ENCODE assay signal across 27 cellular contexts in the genomic region with DNA sequence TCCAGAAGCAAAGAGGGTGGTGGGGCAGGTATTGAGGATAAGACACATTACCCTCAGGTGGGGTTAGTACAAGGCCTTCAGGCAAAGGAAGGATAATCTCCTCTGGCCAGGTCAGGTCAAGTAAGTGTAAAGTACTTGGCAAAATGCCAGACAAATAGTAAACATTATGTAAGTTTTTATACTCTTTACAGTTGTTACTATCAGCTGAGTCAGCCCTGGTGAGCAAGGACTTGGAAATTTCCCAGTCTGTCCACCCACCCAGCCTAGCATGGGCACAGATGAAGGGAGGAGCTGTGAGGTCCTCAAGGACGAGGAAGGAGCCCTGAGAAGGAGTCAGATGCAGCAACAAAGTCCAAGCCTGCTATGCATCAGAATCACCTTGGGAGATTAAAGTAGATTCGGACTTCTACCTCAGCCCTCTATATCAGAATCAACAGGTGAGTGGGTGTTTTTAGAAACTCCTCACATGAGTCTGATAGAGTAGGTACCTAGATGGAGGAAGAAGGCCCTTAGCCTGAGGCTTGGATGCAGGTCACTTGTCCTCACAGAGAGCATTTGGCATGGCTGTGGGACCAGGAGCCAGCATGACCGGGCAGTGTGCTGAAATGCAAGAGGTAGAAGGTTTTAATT. TPM values are rescaled to one million over a fixed set of nuclear protein-coding genes. Genes with fewer than 3 reads are reported as not detected.
DNase-seq lines count a peak whose midpoint lies in the region; ATAC-seq and TF ChIP-seq lines count a peak whose summit lies in the region.
"Had no signal": no experiment of that assay in that cellular context is flagged by ENCODE, and none has a peak within 500 bp of the region (broad histone marks: within the 10 kb centered on the region; RNA-seq: fewer than 3 reads in every experiment).

No MANE protein-coding gene starts in this region.

- H3K4me2 ChIP-seq in osteoblast (ENCODE audit: insufficient read depth, low read length) = no peak overlapping the region

- H3K4me1 Mint-ChIP-seq in T-helper 17 cell = peaks cover 2% of the 10 kb centered on the region
- no peaks in the 10 kb centered on the region for H3K4me1 Mint-ChIP-seq in stimulated activated naive CD8-positive, alpha-beta T cell treated with anti-CD3 and anti-CD28 coated beads, Interleukin-15, amount 100 ng/mL, for 72 hours
- H3K4me1 Mint-ChIP-seq: activated naive CD8-positive, alpha-beta T cell treated with anti-CD3 and anti-CD28 coated beads, Interleukin-2, amount 10 ng/mL, durations not matched to agents 7 days and 5 days; activated T-helper 17 cell treated with anti-CD3 and anti-CD28 coated beads, Interleukin-2, amount 50 U/mL, for 72 hours; brain; nephron had no signal

- no peak for TF ChIP-seq CTCF in fibroblast of mammary gland (conservative IDR thresholded peaks at IDR 0.05; ENCODE audit: control insufficient read depth, insufficient read depth, low read depth, low read length)
- TF ChIP-seq CTCF in osteoblast (IDR thresholded peaks at IDR 0.05; ENCODE audit: extremely low read depth, low read depth, low read length) = no peak

- no peaks in the 10 kb centered on the region for H3K9me3 Mint-ChIP-seq in stimulated activated naive CD8-positive, alpha-beta T cell treated with anti-CD3 and anti-CD28 coated beads, Interleukin-15, amount 100 ng/mL, for 72 hours
- H3K9me3 Mint-ChIP-seq: activated naive CD8-positive, alpha-beta T cell treated with anti-CD3 and anti-CD28 coated beads, Interleukin-2, amount 10 ng/mL, durations not matched to agents 7 days and 5 days; activated T-helper 17 cell treated with anti-CD3 and anti-CD28 coated beads, Interleukin-2, amount 50 U/mL, for 72 hours; brain; CD8-positive, alpha-beta T cell; dendritic cell treated with granulocyte-macrophage colony-stimulating factor and Interleukin-4, amounts not matched to agents 40 ng/mL and 50 ng/mL, for 4 days; nephron; stimulated activated naive CD8-positive, alpha-beta T cell treated with anti-CD3 and anti-CD28 coated beads, Interleukin-15, Interleukin-2, amounts not matched to agents 100 ng/mL and 50 ng/mL, for 24 hours; T-cell; type B pancreatic cell had no signal

- no peak for ATAC-seq in T-helper 17 cell
- ATAC-seq in stimulated activated naive CD8-positive, alpha-beta T cell treated with anti-CD3 and anti-CD28 coated beads, Interleukin-15, amount 100 ng/mL, for 72 hours = no peak
- ATAC-seq: activated T-helper 17 cell treated with anti-CD3 and anti-CD28 coated beads, Interleukin-2, amount 50 U/mL, for 72 hours; CD8-positive, alpha-beta T cell; gastrocnemius medialis; left cardiac atrium; T-cell had no signal

- peak overlapping the region; percentile 12 for H3K4me3 Mint-ChIP-seq in T-helper 17 cell
- H3K4me3 Mint-ChIP-seq in stimulated activated naive CD8-positive, alpha-beta T cell treated with anti-CD3 and anti-CD28 coated beads, Interleukin-15, amount 100 ng/mL, for 72 hours = no peak overlapping the region
- H3K4me3 Mint-ChIP-seq: activated naive CD8-positive, alpha-beta T cell treated with anti-CD3 and anti-CD28 coated beads, Interleukin-2, amount 10 ng/mL, durations not matched to agents 7 days and 5 days; activated T-helper 17 cell treated with anti-CD3 and anti-CD28 coated beads, Interleukin-2, amount 50 U/mL, for 72 hours; brain; CD8-positive, alpha-beta T cell; dendritic cell treated with granulocyte-macrophage colony-stimulating factor and Interleukin-4, amounts not matched to agents 40 ng/mL and 50 ng/mL, for 4 days; nephron; stimulated activated naive CD8-positive, alpha-beta T cell treated with anti-CD3 and anti-CD28 coated beads, Interleukin-15, Interleukin-2, amounts not matched to agents 100 ng/mL and 50 ng/mL, for 24 hours; T-cell; type B pancreatic cell had no signal

- no peak overlapping the region for H2AFZ ChIP-seq in osteoblast (ENCODE audit: low read length)

- no peaks in the 10 kb centered on the region for H3K79me2 ChIP-seq in osteoblast (ENCODE audit: insufficient read depth, low read length)

- H3K27ac Mint-ChIP-seq in T-helper 17 cell = no peak overlapping the region
- no peak overlapping the region for H3K27ac Mint-ChIP-seq in stimulated activated naive CD8-positive, alpha-beta T cell treated with anti-CD3 and anti-CD28 coated beads, Interleukin-15, amount 100 ng/mL, for 72 hours
- H3K27ac Mint-ChIP-seq: activated naive CD8-positive, alpha-beta T cell treated with anti-CD3 and anti-CD28 coated beads, Interleukin-2, amount 10 ng/mL, durations not matched to agents 7 days and 5 days; activated T-helper 17 cell treated with anti-CD3 and anti-CD28 coated beads, Interleukin-2, amount 50 U/mL, for 72 hours; brain; CD8-positive, alpha-beta T cell; dendritic cell treated with granulocyte-macrophage colony-stimulating factor and Interleukin-4, amounts not matched to agents 40 ng/mL and 50 ng/mL, for 4 days; nephron; progenitor cell of endocrine pancreas; stimulated activated naive CD8-positive, alpha-beta T cell treated with anti-CD3 and anti-CD28 coated beads, Interleukin-15, Interleukin-2, amounts not matched to agents 100 ng/mL and 50 ng/mL, for 24 hours; T-cell; type B pancreatic cell had no signal

- peaks cover 6% of the 10 kb centered on the region for H3K4me1 ChIP-seq in osteoblast (ENCODE audit: insufficient read depth, low read length)
- H3K4me1 ChIP-seq: gastrocnemius medialis had no signal

- H3K4me3 ChIP-seq in fibroblast of mammary gland (ENCODE audit: control insufficient read depth, low read depth, low read length) (no peak overlapping the region), osteoblast (ENCODE audit: insufficient read depth, low read length) (no peak overlapping the region)
- H3K4me3 ChIP-seq: gastrocnemius medialis had no signal

- H3K27me3 ChIP-seq in osteoblast (ENCODE audit: insufficient read depth, low read length) = no peaks in the 10 kb centered on the region
- H3K27me3 ChIP-seq: gastrocnemius medialis had no signal

- H3K27ac ChIP-seq in osteoblast (ENCODE audit: low read depth, low read length) = no peak overlapping the region
- H3K27ac ChIP-seq: gastrocnemius medialis had no signal

- H4K20me1 ChIP-seq in osteoblast (ENCODE audit: insufficient read depth, low read length) = no peaks in the 10 kb centered on the region

- H3K9me3 ChIP-seq in T-helper 17 cell (ENCODE audit: control insufficient read depth, low read length, poor library complexity, severe bottlenecking) (no peaks in the 10 kb centered on the region), osteoblast (ENCODE audit: low read depth, low read length) (no peaks in the 10 kb centered on the region)
- H3K9me3 ChIP-seq: gastrocnemius medialis had no signal

- peaks cover 2% of the 10 kb centered on the region for H3K36me3 Mint-ChIP-seq in T-helper 17 cell (ENCODE audit: low read depth)
- H3K36me3 Mint-ChIP-seq: activated naive CD8-positive, alpha-beta T cell treated with anti-CD3 and anti-CD28 coated beads, Interleukin-2, amount 10 ng/mL, durations not matched to agents 7 days and 5 days; brain; CD8-positive, alpha-beta T cell; T-cell; type B pancreatic cell had no signal

- H3K27me3 Mint-ChIP-seq in T-helper 17 cell = peaks cover 44% of the 10 kb centered on the region
- peaks cover 7% of the 10 kb centered on the region for H3K27me3 Mint-ChIP-seq in stimulated activated naive CD8-positive, alpha-beta T cell treated with anti-CD3 and anti-CD28 coated beads, Interleukin-15, amount 100 ng/mL, for 72 hours

- DNase-seq in HT1080 (ENCODE audit: low read depth) = peak; percentile 21
- no peak for DNase-seq in T-helper 17 cell
- peak; percentile 78 for DNase-seq in fibroblast of mammary gland (ENCODE audit: low read depth)
- peak; percentile 53 for DNase-seq in osteoblast (ENCODE audit: insufficient read length, low spot score, missing footprints)
- DNase-seq in NCI-H526 (lab: John Stamatoyannopoulos, UW) = no peak
- no peak for DNase-seq in GF-D8 (lab: John Stamatoyannopoulos, UW)
- no peak for DNase-seq in stimulated activated naive CD8-positive, alpha-beta T cell treated with anti-CD3 and anti-CD28 coated beads, Interleukin-15, amount 100 ng/mL, for 72 hours
- DNase-seq: activated CD4-positive, alpha-beta T cell treated with anti-CD3 and anti-CD28 coated beads for 48 hours; activated naive CD8-positive, alpha-beta T cell treated with anti-CD3 and anti-CD28 coated beads, Interleukin-2, amount 10 ng/mL, durations not matched to agents 7 days and 5 days; CD8-positive, alpha-beta T cell; gastrocnemius medialis; H7; left cardiac atrium; NCI-H1105 treated with DMSO at 0.1 percent for 48 hours; NCI-H2081 treated with DMSO at 0.1 percent for 48 hours; NCI-H524 treated with DMSO at 0.1 percent for 48 hours; SIG-M5; stimulated activated CD4-positive, alpha-beta T cell treated with anti-CD3 and anti-CD28 coated beads, Interleukin-4, amount 100 ng/mL, for 1 hour; T-cell had no signal

- H3K36me3 ChIP-seq in osteoblast (ENCODE audit: insufficient read depth, low read length) = no peaks in the 10 kb centered on the region
- H3K36me3 ChIP-seq: gastrocnemius medialis had no signal

RNA-seq across cellular contexts. Expression of a gene that starts 50.2 kb away (rescaled TPM):
- not detected in 2 replicates for total RNA-seq in HT1080 (2014; rRNA removed; shearing (Covaris generic))
- polyA plus RNA-seq in HT1080 (2015; cell fraction: cytosol; rRNA removed) = not detected in 2 replicates
- not detected in 2 replicates for polyA plus RNA-seq in HT1080 (2015; cell fraction: nucleus; rRNA removed)
- total RNA-seq in T-helper 17 cell = not detected
- total RNA-seq in osteoblast = 8.5 and 15.6 TPM in 2 replicates
- total RNA-seq: gastrocnemius medialis, left cardiac atrium, skeletal muscle tissue, T-cell had no signal

Comparison
In these comparisons a context has a peak if more than half of its experiments do, and no peak if none do; other contexts are left out.
1. DNase-seq: peak in HT1080 (single experiment), fibroblast of mammary gland (single experiment) and osteoblast (single experiment); none in T-helper 17 cell (0 of 3), NCI-H526 (0 of 2), GF-D8 (single experiment) and stimulated activated naive CD8-positive, alpha-beta T cell treated with anti-CD3 and anti-CD28 coated beads, Interleukin-15, amount 100 ng/mL, for 72 hours (0 of 2).